ENCODE assay signal across 1 cellular context in the genomic region with DNA sequence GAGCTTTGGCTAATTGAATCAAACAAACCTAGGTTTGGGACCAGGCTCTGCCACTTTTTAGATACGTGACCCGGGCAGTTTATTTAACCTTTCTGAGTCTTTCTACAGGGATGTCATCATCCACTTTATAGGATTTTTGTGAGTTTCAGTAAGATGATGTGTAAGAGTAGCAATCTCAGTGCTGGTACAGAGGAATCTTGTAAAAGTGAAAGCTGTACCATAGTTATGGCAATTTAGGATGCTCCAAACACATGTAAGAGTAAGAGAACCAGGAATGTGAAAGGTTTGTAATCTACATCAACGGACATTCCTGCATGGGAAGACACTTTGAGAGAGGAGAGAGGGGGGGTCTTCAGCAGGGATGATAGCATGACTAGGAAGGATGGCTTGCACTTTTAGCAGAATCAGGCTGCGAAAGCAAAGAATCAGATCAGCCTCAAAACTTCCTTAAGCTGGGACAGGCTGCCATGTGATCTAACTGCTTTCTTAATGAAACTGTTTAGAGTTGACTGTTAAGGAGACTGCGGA.
TF ChIP-seq lines count a peak whose summit lies in the region.

No MANE protein-coding gene starts in this region.

TF ChIP-seq in HEK293, 187 proteins besides CTCF, POLR2A, EP300 and RAD21 (continued from another document):
- TF ChIP-seq ZNF560 (tag by site-specific recombination; IDR thresholded peaks at IDR 0.05; ENCODE audit: borderline replicate concordance), result no peak
- no peak for TF ChIP-seq KLF1 (tag by site-specific recombination; IDR thresholded peaks at IDR 0.05)
- no peak for TF ChIP-seq ZNF561 (tag by site-specific recombination; IDR thresholded peaks at IDR 0.05; ENCODE audit: borderline replicate concordance)
- TF ChIP-seq ZNF335 (tag by site-specific recombination; conservative IDR thresholded peaks at IDR 0.05), result no peak
- no peak for TF ChIP-seq IKZF3 (tag by site-specific recombination; IDR thresholded peaks at IDR 0.05)
TF ChIP-seq in HEK293: peak in this region for 2.
